Comparison of ENCODE assay signal across 1 cellular context in the genomic region with DNA sequence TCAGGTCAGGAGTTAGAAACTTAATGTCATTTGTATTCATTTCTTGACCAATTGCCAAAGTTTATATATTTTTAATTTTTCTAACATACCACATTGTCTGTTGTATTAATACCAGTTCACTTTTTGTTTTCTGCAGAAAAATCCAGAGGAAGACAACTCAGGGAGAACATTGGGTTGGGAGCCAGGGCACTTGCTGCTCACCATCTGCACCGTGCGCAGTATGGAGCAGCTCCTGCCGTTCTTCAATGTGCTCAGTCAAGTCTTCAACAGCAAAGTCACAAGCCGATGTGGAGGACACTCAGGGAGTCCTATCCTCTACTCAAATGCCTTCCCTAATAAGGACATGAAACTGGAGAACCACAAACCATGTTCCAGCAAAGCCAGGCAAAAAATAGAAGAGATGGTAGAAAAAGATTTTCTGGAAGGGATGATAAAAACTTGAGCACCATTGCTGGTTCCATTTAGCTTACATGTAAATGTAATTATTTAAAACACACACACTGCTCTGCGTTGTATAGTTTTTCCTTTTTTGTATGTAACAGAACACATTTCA.
TF ChIP-seq lines count a peak whose summit lies in the region.

No MANE protein-coding gene starts in this region.

TF ChIP-seq in HepG2, 621 proteins besides CTCF, POLR2A, EP300 and RAD21 (continued from another document):
- TF ChIP-seq ZNF800 (CRISPR knock-in tag; IDR thresholded peaks at IDR 0.05) (no peak), CREM (IDR thresholded peaks at IDR 0.05) (no peak), CREM (CRISPR knock-in tag; IDR thresholded peaks at IDR 0.05) (no peak), ZNF7 (CRISPR knock-in tag; IDR thresholded peaks at IDR 0.05) (no peak), ELK4 (CRISPR knock-in tag; IDR thresholded peaks at IDR 0.05; ENCODE audit: borderline replicate concordance) (no peak), ZNF615 (CRISPR knock-in tag; IDR thresholded peaks at IDR 0.05; ENCODE audit: borderline replicate concordance) (no peak), ZNF326 (CRISPR knock-in tag; IDR thresholded peaks at IDR 0.05; ENCODE audit: borderline replicate concordance) (no peak), ADNP (CRISPR knock-in tag; IDR thresholded peaks at IDR 0.05) (no peak), SP1 (IDR thresholded peaks at IDR 0.05) (no peak), SP1 (CRISPR knock-in tag; IDR thresholded peaks at IDR 0.05) (no peak), TCF12 (IDR thresholded peaks at IDR 0.05) (no peak), TCF12 (CRISPR knock-in tag; IDR thresholded peaks at IDR 0.05) (no peak), HOXA7 (CRISPR knock-in tag; IDR thresholded peaks at IDR 0.05) (no peak)
- TF ChIP-seq, protein P1, sequence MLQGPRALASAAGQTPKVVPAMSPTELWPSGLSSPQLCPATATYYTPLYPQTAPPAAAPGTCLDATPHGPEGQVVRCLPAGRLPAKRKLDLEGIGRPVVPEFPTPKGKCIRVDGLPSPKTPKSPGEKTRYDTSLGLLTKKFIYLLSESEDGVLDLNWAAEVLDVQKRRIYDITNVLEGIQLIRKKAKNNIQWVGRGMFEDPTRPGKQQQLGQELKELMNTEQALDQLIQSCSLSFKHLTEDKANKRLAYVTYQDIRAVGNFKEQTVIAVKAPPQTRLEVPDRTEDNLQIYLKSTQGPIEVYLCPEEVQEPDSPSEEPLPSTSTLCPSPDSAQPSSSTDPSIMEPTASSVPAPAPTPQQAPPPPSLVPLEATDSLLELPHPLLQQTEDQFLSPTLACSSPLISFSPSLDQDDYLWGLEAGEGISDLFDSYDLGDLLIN (CRISPR knock-in tag; IDR thresholded peaks at IDR 0.05; ENCODE audit: borderline replicate concordance): no peak
